Comparison of ENCODE assay signal across 10 cellular contexts in the genomic region with DNA sequence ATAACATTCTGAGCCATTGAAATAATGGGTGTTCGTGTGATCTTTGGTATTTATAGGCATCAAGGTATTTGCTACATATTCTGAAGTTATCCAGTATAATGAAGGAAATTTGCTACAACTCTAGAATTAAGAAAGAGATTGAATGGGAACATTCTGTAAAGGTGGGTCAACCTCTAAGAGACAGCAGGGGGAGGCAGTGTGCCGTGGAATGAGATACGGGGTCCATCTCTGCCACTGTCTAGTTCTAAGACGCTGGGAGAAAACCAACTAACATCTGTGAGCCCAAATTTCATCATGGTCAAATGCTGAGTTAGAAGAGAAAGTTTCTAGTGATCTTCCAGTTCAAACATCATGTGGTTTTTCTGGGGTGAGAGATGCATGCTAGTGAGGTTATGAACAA.
A peak's percentile ranks its signal among the peaks of the same experiment; 100 is the strongest.
DNase-seq lines count a peak whose midpoint lies in the region; ATAC-seq lines count a peak whose summit lies in the region.
"Had no signal": no experiment of that assay in that cellular context is flagged by ENCODE, and none has a peak within 500 bp of the region (broad histone marks: within the 10 kb centered on the region; RNA-seq: fewer than 3 reads in every experiment).

No MANE protein-coding gene starts in this region.

- no peak overlapping the region for H3K4me3 ChIP-seq in CD8-positive, alpha-beta memory T cell (ENCODE audit: low read length)

- no peaks in the 10 kb centered on the region for H3K9me3 ChIP-seq in CD8-positive, alpha-beta memory T cell (ENCODE audit: low read length)

- POLR2A ChIA-PET in CD8-positive, alpha-beta memory T cell (lab: Charles Lee): no interaction called here

- peak; percentile 61 for DNase-seq in Ammon's horn (ENCODE audit: low spot score)
- DNase-seq in SHP77 treated with DMSO at 0.1 percent for 48 hours (lab: John Stamatoyannopoulos, UW): peak; percentile 5
- peak; percentile 49 for DNase-seq in inferior parietal cortex (ENCODE audit: extremely low spot score)
- no peak for DNase-seq in CD8-positive, alpha-beta memory T cell
- no peak for DNase-seq in germinal center (ENCODE audit: low spot score)
- DNase-seq: DND-41 had no signal

- H3K27ac Mint-ChIP-seq in CD8-positive, alpha-beta memory T cell: no peak overlapping the region
- H3K27ac Mint-ChIP-seq: memory B cell had no signal

- H3K36me3 Mint-ChIP-seq in CD8-positive, alpha-beta memory T cell: no peaks in the 10 kb centered on the region
- H3K36me3 Mint-ChIP-seq: memory B cell had no signal

- no peaks in the 10 kb centered on the region for H3K4me1 Mint-ChIP-seq in CD8-positive, alpha-beta memory T cell
- H3K4me1 Mint-ChIP-seq: memory B cell had no signal

- ATAC-seq in GM19324 (IDR thresholded peaks at IDR 0.05; ENCODE audit: low FRiP score, unreplicated experiment) (peak; percentile 88), HG03139 (IDR thresholded peaks at IDR 0.05; ENCODE audit: unreplicated experiment) (peak; percentile 99)
- ATAC-seq in activated CD4-positive, CD25-positive, alpha-beta regulatory T cell treated with anti-CD3 and anti-CD28 coated beads, Interleukin-2, amount 50 U/mL, for 24 hours: no peak

- no peak overlapping the region for H3K4me3 Mint-ChIP-seq in CD8-positive, alpha-beta memory T cell
- H3K4me3 Mint-ChIP-seq: memory B cell had no signal

- CTCF ChIA-PET in CD8-positive, alpha-beta memory T cell (lab: Charles Lee): no interaction called here

- no peak overlapping the region for H3K27ac ChIP-seq in CD8-positive, alpha-beta memory T cell (ENCODE audit: low read depth, low read length)

- no peaks in the 10 kb centered on the region for H3K27me3 Mint-ChIP-seq in CD8-positive, alpha-beta memory T cell
- H3K27me3 Mint-ChIP-seq: memory B cell had no signal

- H3K4me1 ChIP-seq in CD8-positive, alpha-beta memory T cell (ENCODE audit: insufficient read depth, low read length): no peaks in the 10 kb centered on the region

- H3K9me3 Mint-ChIP-seq in CD8-positive, alpha-beta memory T cell: peaks cover 2 to 18% (median 9%) of the 10 kb centered on the region in 5 donors

- H3K27me3 ChIP-seq in CD8-positive, alpha-beta memory T cell (ENCODE audit: insufficient read depth, low read length, poor library complexity, severe bottlenecking): no peaks in the 10 kb centered on the region

- no peaks in the 10 kb centered on the region for H3K36me3 ChIP-seq in CD8-positive, alpha-beta memory T cell (ENCODE audit: insufficient read depth, low read length)

Comparison
In these comparisons a context has a peak if more than half of its experiments do, and no peak if none do; other contexts are left out.
1. DNase-seq: peak in Ammon's horn (single experiment), SHP77 treated with DMSO at 0.1 percent for 48 hours (single experiment) and inferior parietal cortex (single experiment); none in CD8-positive, alpha-beta memory T cell (0 of 5) and germinal center (single experiment).
2. ATAC-seq: peak in GM19324 (single experiment) and HG03139 (single experiment); none in activated CD4-positive, CD25-positive, alpha-beta regulatory T cell treated with anti-CD3 and anti-CD28 coated beads, Interleukin-2, amount 50 U/mL, for 24 hours (0 of 2).